Comparison of ENCODE assay signal across 3 cellular contexts in the genomic region with DNA sequence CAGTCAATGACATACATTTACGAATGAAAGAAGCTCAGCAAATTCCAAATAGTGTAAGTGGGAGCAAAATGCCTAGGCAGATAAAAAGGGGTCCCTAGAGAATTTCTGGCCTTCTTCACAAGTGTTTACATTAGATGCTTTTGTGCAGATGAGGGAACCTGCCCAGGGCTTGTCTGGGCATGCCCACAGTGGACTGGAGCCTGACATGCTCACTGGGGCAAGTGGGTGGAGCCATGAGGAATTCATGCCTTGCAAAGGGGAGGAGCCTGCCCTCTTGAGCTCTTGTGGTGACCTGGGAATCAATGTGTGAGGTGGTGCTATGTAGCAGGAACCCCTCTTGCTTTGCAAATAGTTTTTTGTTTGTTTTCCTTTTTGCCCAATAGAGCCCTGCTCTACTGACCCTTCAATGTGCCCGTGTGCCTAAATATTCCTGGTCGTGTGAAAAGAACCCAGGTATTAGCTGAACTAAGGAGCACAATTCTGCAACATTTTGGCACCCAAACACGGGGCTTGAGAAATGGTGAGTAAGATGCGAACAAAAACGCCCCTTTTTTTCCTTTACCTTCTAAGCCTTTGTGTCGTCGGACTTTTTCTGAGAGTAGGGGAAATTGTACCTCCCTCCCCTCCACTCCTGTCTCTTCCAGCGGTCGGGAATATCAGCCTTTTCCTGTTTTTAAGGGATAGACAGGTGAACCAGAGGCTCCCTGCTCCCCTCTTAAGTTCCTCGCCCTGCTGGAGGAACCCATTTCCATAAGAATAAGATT.
A peak's percentile ranks its signal among the peaks of the same experiment; 100 is the strongest.
TF ChIP-seq lines count a peak whose summit lies in the region.

No MANE protein-coding gene starts in this region.

TF ChIP-seq in GM12891, 5 proteins besides CTCF, POLR2A, EP300 and RAD21:
- TF ChIP-seq TAF1 (IDR thresholded peaks at IDR 0.05; ENCODE audit: low read depth, low read length) (peak; percentile 44; the same call in 1 of the 2 replicates), POLR2AphosphoS5 (IDR thresholded peaks at IDR 0.05; ENCODE audit: low read depth, low read length) (0 out of 2 replicates have a peak, but pooled peaks have one; percentile 51), POU2F2 (IDR thresholded peaks at IDR 0.05; ENCODE audit: low read depth, low read length) (no peak)

TF ChIP-seq in IMR-90, 13 proteins besides CTCF, POLR2A, EP300 and RAD21:
- TF ChIP-seq BHLHE40 (IDR thresholded peaks at IDR 0.05; ENCODE audit: low read depth, low read length): no peak
- no peak for TF ChIP-seq USF2 (IDR thresholded peaks at IDR 0.05; ENCODE audit: low read depth, low read length)
- TF ChIP-seq SMC3 (IDR thresholded peaks at IDR 0.05; ENCODE audit: low read depth, low read length): no peak
- no peak for TF ChIP-seq RCOR1 (IDR thresholded peaks at IDR 0.05; ENCODE audit: insufficient replicate concordance, low read length)
- TF ChIP-seq MAZ (IDR thresholded peaks at IDR 0.05; ENCODE audit: borderline replicate concordance, low read depth, low read length): no peak
- no peak for TF ChIP-seq CEBPB (IDR thresholded peaks at IDR 0.05; ENCODE audit: low read depth, low read length)
- no peak for TF ChIP-seq FOS (IDR thresholded peaks at IDR 0.05; ENCODE audit: low read depth, low read length)
- TF ChIP-seq NFE2L2 (IDR thresholded peaks at IDR 0.05; ENCODE audit: low read depth, low read length): no peak
- TF ChIP-seq MAFK (IDR thresholded peaks at IDR 0.05; ENCODE audit: low read depth, low read length): no peak
- TF ChIP-seq CHD1 (IDR thresholded peaks at IDR 0.05; ENCODE audit: low read depth, low read length): no peak
TF ChIP-seq in IMR-90: peak in this region for 0.

TF ChIP-seq in K562, 482 proteins besides CTCF, POLR2A, EP300 and RAD21:
- TF ChIP-seq MEIS2 (IDR thresholded peaks at IDR 0.05; ENCODE audit: partially characterized antibody) (peak; percentile 3), NRF1 (conservative IDR thresholded peaks at IDR 0.05 in 1 of 2, IDR thresholded peaks at IDR 0.05 in 1 of 2) (peak; percentile 87 to 89), FOXJ2 (tag; IDR thresholded peaks at IDR 0.05) (peak; percentile 64; the same call in 1 of the 2 replicates), MYC (IDR thresholded peaks at IDR 0.05; ENCODE audit: low read depth, low read length) (0 out of 2 replicates have a peak, but pooled peaks have one; percentile 12), MYC (CRISPR knock-in tag; IDR thresholded peaks at IDR 0.05; ENCODE audit: borderline replicate concordance, low read depth) (no peak), TEAD1 (CRISPR knock-in tag; IDR thresholded peaks at IDR 0.05) (0 out of 4 replicates have a peak, but pooled peaks of 1 of the 2 experiments have one; percentile 9), POLR2H (tag; IDR thresholded peaks at IDR 0.05; ENCODE audit: low read depth) (0 out of 2 replicates have a peak, but pooled peaks have one; percentile 25), DNMT1 (IDR thresholded peaks at IDR 0.05) (no peak), SUPT5H (IDR thresholded peaks at IDR 0.05) (peak; percentile 61), ZNF609 (CRISPR knock-in tag; IDR thresholded peaks at IDR 0.05; ENCODE audit: borderline replicate concordance) (no peak), TBP (optimal IDR thresholded peaks at IDR 0.05; ENCODE audit: low read depth, low read length) (peak; percentile 27), STAT6 (CRISPR knock-in tag; IDR thresholded peaks at IDR 0.05) (no peak)
- TF ChIP-seq, protein P1, sequence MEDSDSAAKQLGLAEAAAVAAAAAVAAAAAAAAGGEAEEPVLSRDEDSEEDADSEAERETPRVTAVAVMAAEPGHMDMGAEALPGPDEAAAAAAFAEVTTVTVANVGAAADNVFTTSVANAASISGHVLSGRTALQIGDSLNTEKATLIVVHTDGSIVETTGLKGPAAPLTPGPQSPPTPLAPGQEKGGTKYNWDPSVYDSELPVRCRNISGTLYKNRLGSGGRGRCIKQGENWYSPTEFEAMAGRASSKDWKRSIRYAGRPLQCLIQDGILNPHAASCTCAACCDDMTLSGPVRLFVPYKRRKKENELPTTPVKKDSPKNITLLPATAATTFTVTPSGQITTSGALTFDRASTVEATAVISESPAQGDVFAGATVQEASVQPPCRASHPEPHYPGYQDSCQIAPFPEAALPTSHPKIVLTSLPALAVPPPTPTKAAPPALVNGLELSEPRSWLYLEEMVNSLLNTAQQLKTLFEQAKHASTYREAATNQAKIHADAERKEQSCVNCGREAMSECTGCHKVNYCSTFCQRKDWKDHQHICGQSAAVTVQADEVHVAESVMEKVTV (CRISPR knock-in tag; IDR thresholded peaks at IDR 0.05): no peak
- TF ChIP-seq, protein P2, sequence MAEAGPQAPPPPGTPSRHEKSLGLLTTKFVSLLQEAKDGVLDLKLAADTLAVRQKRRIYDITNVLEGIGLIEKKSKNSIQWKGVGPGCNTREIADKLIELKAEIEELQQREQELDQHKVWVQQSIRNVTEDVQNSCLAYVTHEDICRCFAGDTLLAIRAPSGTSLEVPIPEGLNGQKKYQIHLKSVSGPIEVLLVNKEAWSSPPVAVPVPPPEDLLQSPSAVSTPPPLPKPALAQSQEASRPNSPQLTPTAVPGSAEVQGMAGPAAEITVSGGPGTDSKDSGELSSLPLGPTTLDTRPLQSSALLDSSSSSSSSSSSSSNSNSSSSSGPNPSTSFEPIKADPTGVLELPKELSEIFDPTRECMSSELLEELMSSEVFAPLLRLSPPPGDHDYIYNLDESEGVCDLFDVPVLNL (CRISPR knock-in tag; IDR thresholded peaks at IDR 0.05; ENCODE audit: low read depth): no peak
